Comparison of ENCODE assay signal across 1 cellular context in genomic region chr10:99658622-99659030, GRCh38.
TF ChIP-seq lines count a peak whose summit lies in the region.

No MANE protein-coding gene starts in this region.

TF ChIP-seq in GM23338, 12 proteins besides CTCF, POLR2A, EP300 and RAD21 (continued from another document):
- no peak for TF ChIP-seq ZNF462 (CRISPR knock-in tag; IDR thresholded peaks at IDR 0.05)
